Comparison of ENCODE assay signal across 1 cellular context in genomic region chr6:26054659-26054936, GRCh38.
TF ChIP-seq lines count a peak whose summit lies in the region.

No MANE protein-coding gene starts in this region.

TF ChIP-seq in IMR-90, 13 proteins besides CTCF, POLR2A, EP300 and RAD21:
- no peak for TF ChIP-seq ELK1 (IDR thresholded peaks at IDR 0.05; ENCODE audit: borderline replicate concordance, low read depth, low read length)
